Comparison of ENCODE assay signal across 8 cellular contexts in the genomic region with DNA sequence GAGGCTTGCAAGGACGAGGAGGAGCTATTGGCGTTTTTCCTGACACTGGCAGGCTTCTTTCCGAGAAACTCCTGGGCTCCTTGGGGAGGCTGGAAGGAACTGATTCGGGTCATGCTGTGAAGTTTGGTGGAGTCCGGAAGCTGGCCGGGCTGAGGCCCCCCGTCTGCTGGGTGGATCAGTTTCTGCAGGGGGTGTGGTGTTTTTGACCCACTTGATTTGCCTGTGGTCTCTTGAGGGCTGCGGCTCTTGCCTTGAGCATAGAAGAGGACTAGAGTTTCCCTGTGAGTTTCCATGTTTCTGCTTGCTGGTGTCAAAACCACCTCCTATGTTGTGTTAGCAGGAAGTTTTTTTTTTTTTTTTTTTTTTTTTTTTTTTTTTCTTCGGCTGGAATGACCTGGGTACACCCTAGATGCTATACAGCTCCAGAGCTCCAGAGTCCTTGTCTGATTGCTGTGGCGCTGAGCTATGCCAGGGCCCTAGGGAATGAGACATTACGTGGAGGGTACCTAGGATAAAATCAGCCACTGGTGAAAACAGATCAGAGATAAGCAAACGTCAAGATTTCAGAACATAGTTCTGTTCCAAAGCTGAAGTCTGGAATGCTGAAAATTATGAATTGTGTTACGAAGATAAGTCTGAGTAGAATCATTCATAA. TPM values are rescaled to one million over a fixed set of nuclear protein-coding genes. Genes with fewer than 3 reads are reported as not detected.
DNase-seq lines count a peak whose midpoint lies in the region; ATAC-seq and FAIRE-seq lines count a peak whose summit lies in the region.

No MANE protein-coding gene starts in this region.

- H3K27me3 ChIP-seq in BLaER1 (no peaks in the 10 kb centered on the region), trophoblast cell (ENCODE audit: insufficient read depth, low read length) (no peaks in the 10 kb centered on the region)

- H3K9me3 Mint-ChIP-seq in activated T-helper 1 cell treated with anti-CD3 and anti-CD28 coated beads, Interleukin-12 subunit alpha, Interleukin-12 subunit beta, Interleukin-2, Interleukin-4 antibody, amounts not matched to agents 30 ng/mL and 10 ng/mL and 1 ng/mL, durations not matched to agents 14 hours and 24 hours and 36 hours, result no peaks in the 10 kb centered on the region

- peak overlapping the region; percentile 99 for H4K8ac ChIP-seq in trophoblast cell (ENCODE audit: low read depth, low read length)

- peaks cover 49% of the 10 kb centered on the region for H4K20me1 ChIP-seq in BLaER1

- H2AFZ ChIP-seq in trophoblast cell (ENCODE audit: insufficient read depth, low read length, poor library complexity), result peak overlapping the region; percentile 53

- peak overlapping the region; percentile 86 for H3K4me2 ChIP-seq in BLaER1
- peak overlapping the region; percentile 87 for H3K4me2 ChIP-seq in trophoblast cell (ENCODE audit: low read length)

- intact Hi-C loops in activated T-helper 1 cell treated with anti-CD3 and anti-CD28 coated beads, Interleukin-12 subunit alpha, Interleukin-12 subunit beta, Interleukin-2, Interleukin-4 antibody, amounts not matched to agents 30 ng/mL and 10 ng/mL and 1 ng/mL, durations not matched to agents 14 hours and 24 hours and 36 hours (cut with micrococcal nuclease), result loop anchor here (2.0 kb wide), 2 partner anchors 36 to 238 kb away; no protein-coding TSS in a partner anchor

- H3K18ac ChIP-seq in trophoblast cell (ENCODE audit: low read length), result peak overlapping the region; percentile 87

- peak overlapping the region; percentile 11 for H2BK5ac ChIP-seq in trophoblast cell (ENCODE audit: low read depth, low read length, poor library complexity)

- peak overlapping the region; percentile 87 for H3K14ac ChIP-seq in trophoblast cell (ENCODE audit: low read length)

- peak overlapping the region; percentile 94 for H3K27ac ChIP-seq in BLaER1
- H3K27ac ChIP-seq in trophoblast cell (ENCODE audit: low read depth, low read length), result peak overlapping the region; percentile 34

- peak overlapping the region; percentile 98 for H3K27ac Mint-ChIP-seq in activated T-helper 1 cell treated with anti-CD3 and anti-CD28 coated beads, Interleukin-12 subunit alpha, Interleukin-12 subunit beta, Interleukin-2, Interleukin-4 antibody, amounts not matched to agents 30 ng/mL and 10 ng/mL and 1 ng/mL, durations not matched to agents 14 hours and 24 hours and 36 hours

- no peak for FAIRE-seq in frontal cortex (lab: Jason Lieb, UNC)

- H3K9ac ChIP-seq in BLaER1 (peak overlapping the region; percentile 96), trophoblast cell (ENCODE audit: low read length) (peak overlapping the region; percentile 77)

- peak overlapping the region; percentile 5 for H2AK5ac ChIP-seq in trophoblast cell (ENCODE audit: low read length)

- no peak overlapping the region for H3K23ac ChIP-seq in trophoblast cell (ENCODE audit: low read length)

- H3K36me3 ChIP-seq in BLaER1 (peaks cover 10% of the 10 kb centered on the region; the same call in 1 of the 2 replicates), trophoblast cell (ENCODE audit: control insufficient read depth in 1 of 2, insufficient read depth in 2 of 2, low read length in 2 of 2) (peaks cover 0 to 2% of the 10 kb centered on the region in 2 experiments)

- peak; percentile 26 for DNase-seq in activated T-helper 1 cell treated with anti-CD3 and anti-CD28 coated beads, Interleukin-12 subunit alpha, Interleukin-12 subunit beta, Interleukin-2, Interleukin-4 antibody, amounts not matched to agents 30 ng/mL and 10 ng/mL and 1 ng/mL, durations not matched to agents 14 hours and 24 hours and 36 hours (ENCODE audit: low spot score)
- DNase-seq in germinal center (ENCODE audit: low spot score), result peak; percentile 88
- peak; percentile 62 to 89 for DNase-seq in trophoblast cell
- no peak for DNase-seq in inferior parietal cortex (ENCODE audit: extremely low spot score)
- no peak for DNase-seq in frontal cortex (ENCODE audit: low spot score in 2 of 2)

- peaks cover 10% of the 10 kb centered on the region for H3K79me1 ChIP-seq in trophoblast cell (ENCODE audit: low read length)

- H3K9me3 ChIP-seq in BLaER1, result no peaks in the 10 kb centered on the region
- no peaks in the 10 kb centered on the region for H3K9me3 ChIP-seq in trophoblast cell (ENCODE audit: insufficient read depth, low read depth, low read length)

- H3K4me1 Mint-ChIP-seq in activated T-helper 1 cell treated with anti-CD3 and anti-CD28 coated beads, Interleukin-12 subunit alpha, Interleukin-12 subunit beta, Interleukin-2, Interleukin-4 antibody, amounts not matched to agents 30 ng/mL and 10 ng/mL and 1 ng/mL, durations not matched to agents 14 hours and 24 hours and 36 hours (ENCODE audit: low read depth), result peaks cover 65% of the 10 kb centered on the region

- peaks cover 25% of the 10 kb centered on the region for H3K36me3 Mint-ChIP-seq in activated T-helper 1 cell treated with anti-CD3 and anti-CD28 coated beads, Interleukin-12 subunit alpha, Interleukin-12 subunit beta, Interleukin-2, Interleukin-4 antibody, amounts not matched to agents 30 ng/mL and 10 ng/mL and 1 ng/mL, durations not matched to agents 14 hours and 24 hours and 36 hours (ENCODE audit: low read depth)

- peak overlapping the region; percentile 97 for H3K4me3 Mint-ChIP-seq in activated T-helper 1 cell treated with anti-CD3 and anti-CD28 coated beads, Interleukin-12 subunit alpha, Interleukin-12 subunit beta, Interleukin-2, Interleukin-4 antibody, amounts not matched to agents 30 ng/mL and 10 ng/mL and 1 ng/mL, durations not matched to agents 14 hours and 24 hours and 36 hours

- H3K4me3 ChIP-seq in BLaER1 (peak overlapping the region; percentile 90), trophoblast cell (ENCODE audit: low read depth, low read length) (peak overlapping the region; percentile 91)

- peak; percentile 58 for ATAC-seq in GM19324 (IDR thresholded peaks at IDR 0.05; ENCODE audit: low FRiP score, unreplicated experiment)
- ATAC-seq in HG03520 (IDR thresholded peaks at IDR 0.05; ENCODE audit: unreplicated experiment), result peak; percentile 45

- WGBS in trophoblast cell (ENCODE audit: extremely low coverage, insufficient coverage, insufficient read length), result no CpG with 5 or more reads among the region's 13 CpGs

- peak overlapping the region; percentile 87 for H2BK120ac ChIP-seq in trophoblast cell (ENCODE audit: insufficient read depth, low read length, poor library complexity)

- H4K91ac ChIP-seq in trophoblast cell (ENCODE audit: low read depth, low read length), result peak overlapping the region; percentile 75

- no peaks in the 10 kb centered on the region for H3K27me3 Mint-ChIP-seq in activated T-helper 1 cell treated with anti-CD3 and anti-CD28 coated beads, Interleukin-12 subunit alpha, Interleukin-12 subunit beta, Interleukin-2, Interleukin-4 antibody, amounts not matched to agents 30 ng/mL and 10 ng/mL and 1 ng/mL, durations not matched to agents 14 hours and 24 hours and 36 hours (ENCODE audit: insufficient read depth)

- peak overlapping the region; percentile 95 for H4K12ac ChIP-seq in trophoblast cell (ENCODE audit: low read depth, low read length)

- peak overlapping the region; percentile 95 for H3K4ac ChIP-seq in trophoblast cell (ENCODE audit: low read depth, low read length)

- H2BK12ac ChIP-seq in trophoblast cell (ENCODE audit: low read length), result no peak overlapping the region

- H3K4me1 ChIP-seq in BLaER1 (peaks cover 71% of the 10 kb centered on the region), trophoblast cell (ENCODE audit: control insufficient read depth in 1 of 2, insufficient read depth in 2 of 2, low read length in 2 of 2) (peaks cover 3 to 8% of the 10 kb centered on the region in 2 experiments)

- peaks cover 11% of the 10 kb centered on the region for H3K79me2 ChIP-seq in trophoblast cell (ENCODE audit: control insufficient read depth, insufficient read depth, low read length, poor library complexity)

RNA-seq across cellular contexts. Expression of a gene that starts 0.7 kb away (rescaled TPM):
- total RNA-seq in activated T-helper 1 cell treated with anti-CD3 and anti-CD28 coated beads, Interleukin-12 subunit alpha, Interleukin-12 subunit beta, Interleukin-2, Interleukin-4 antibody, amounts not matched to agents 30 ng/mL and 10 ng/mL and 1 ng/mL, durations not matched to agents 14 hours and 24 hours and 36 hours, result 42.4 and 48.1 TPM in 2 replicates
- polyA plus RNA-seq in trophoblast cell (2013), result 14.7 and 15.8 TPM in 2 replicates
- 5.3 TPM for total RNA-seq in frontal cortex

RNA-seq across cellular contexts. Expression of a gene that starts 25.1 kb away (rescaled TPM):
- total RNA-seq in activated T-helper 1 cell treated with anti-CD3 and anti-CD28 coated beads, Interleukin-12 subunit alpha, Interleukin-12 subunit beta, Interleukin-2, Interleukin-4 antibody, amounts not matched to agents 30 ng/mL and 10 ng/mL and 1 ng/mL, durations not matched to agents 14 hours and 24 hours and 36 hours, result 69.6 and 76.5 TPM in 2 replicates
- polyA plus RNA-seq in trophoblast cell (2013), result 19.8 and 21.2 TPM in 2 replicates
- 35.1 TPM for total RNA-seq in frontal cortex

Comparison
In these comparisons a context has a peak if more than half of its experiments do, and no peak if none do; other contexts are left out.
1. DNase-seq: peak in activated T-helper 1 cell treated with anti-CD3 and anti-CD28 coated beads, Interleukin-12 subunit alpha, Interleukin-12 subunit beta, Interleukin-2, Interleukin-4 antibody, amounts not matched to agents 30 ng/mL and 10 ng/mL and 1 ng/mL, durations not matched to agents 14 hours and 24 hours and 36 hours (single experiment), germinal center (single experiment) and trophoblast cell (2 of 2); none in inferior parietal cortex (single experiment) and frontal cortex (0 of 2).